7 cellular contexts compared by ENCODE assay signal in the genomic region with DNA sequence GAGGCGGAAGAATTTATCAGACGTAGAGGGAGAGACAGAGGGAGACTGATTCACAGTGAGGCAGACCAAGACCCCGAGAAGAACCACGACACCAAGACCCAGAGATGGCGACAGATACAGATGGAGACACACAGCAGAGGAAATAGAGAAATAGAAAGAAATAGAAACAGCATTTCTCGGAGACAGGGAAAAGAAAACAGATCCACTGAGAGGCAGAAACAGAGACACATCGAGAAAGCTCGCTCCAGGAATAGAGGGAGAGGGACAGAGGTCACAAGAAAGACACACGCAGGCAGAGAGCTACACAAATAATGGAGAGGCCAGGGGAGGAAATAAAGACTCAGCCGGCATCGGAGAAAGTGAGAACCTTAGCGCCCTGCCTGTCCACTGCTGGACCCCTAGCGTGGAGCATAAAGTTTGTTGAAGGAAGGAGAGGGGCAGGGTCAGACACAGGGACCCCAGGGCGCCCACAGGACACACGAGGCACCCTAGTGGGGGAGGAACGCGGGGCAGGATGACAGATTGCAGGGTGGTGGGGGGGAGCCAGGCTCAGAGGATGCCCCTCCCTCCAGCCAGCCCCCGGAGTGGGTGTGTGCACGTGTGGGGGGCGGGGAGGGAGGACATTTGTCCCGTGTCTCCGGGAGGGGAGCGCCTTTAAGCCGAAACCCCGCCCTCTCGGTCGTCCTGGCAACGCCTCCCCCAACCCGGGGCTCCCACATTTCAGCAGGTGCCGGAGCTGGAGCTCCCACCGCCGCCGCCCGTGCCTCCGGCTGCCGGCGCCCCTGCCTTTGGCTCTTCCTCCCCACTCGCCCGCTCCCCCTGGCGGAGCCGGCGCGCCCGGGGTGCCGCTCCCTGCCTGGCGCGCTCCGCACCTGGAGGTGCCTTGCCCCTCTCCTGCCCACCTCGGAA.
DNase-seq lines count a peak whose midpoint lies in the region; ATAC-seq lines count a peak whose summit lies in the region.

A gene (plus strand): TSS at position 716 of the 909 bp plus-strand sequence. CDS start 298 bp downstream, outside the sequence.

- H3K9ac ChIP-seq in iPS-18a (ENCODE audit: low read length): peak within 1 kb of the TSS; percentile 39

- in situ Hi-C loops in HAP-1 (cut with MboI; ENCODE audit: low sequenced_read_pairs): no loop called here

- H3K4me3 ChIP-seq in HAP-1: peak within 1 kb of the TSS; percentile 28
- peak within 1 kb of the TSS; percentile 67 for H3K4me3 ChIP-seq in iPS-18a (ENCODE audit: low read length)

- peak; percentile 31 to 87 for DNase-seq in HAP-1 (ENCODE audit: low spot score in 2 of 2)
- peak; percentile 43 for DNase-seq in SHP77 treated with DMSO at 0.1 percent for 48 hours (lab: John Stamatoyannopoulos, UW)
- DNase-seq in stimulated activated CD4-positive, alpha-beta T cell treated with anti-CD3 and anti-CD28 coated beads, Interleukin-12 subunit alpha, Interleukin-12 subunit beta, amount 100 ng/mL, for 4 hours: peak; percentile 42

- H3K4me1 ChIP-seq in HAP-1: peaks cover 12% of the 10 kb centered on the region
- H3K4me1 ChIP-seq in iPS-18a (ENCODE audit: control insufficient read depth, low read depth, low read length): peaks cover 23% of the 10 kb centered on the region

- no peaks in the 10 kb centered on the region; the same call in 1 of the 2 replicates for H3K27me3 ChIP-seq in HAP-1 (ENCODE audit: low read depth)
- H3K27me3 ChIP-seq in iPS-18a (ENCODE audit: control insufficient read depth, insufficient read depth, low read length): peaks cover 42% of the 10 kb centered on the region

- H3K36me3 ChIP-seq in HAP-1 (replicated peaks) (no peaks in the 10 kb centered on the region), iPS-18a (ENCODE audit: control insufficient read depth, low read depth, low read length) (no peaks in the 10 kb centered on the region)

- peak within 1 kb of the TSS; percentile 55 for H3K27ac ChIP-seq in angular gyrus (ENCODE audit: low read depth, low read length)
- no peak within 1 kb of the TSS for H3K27ac ChIP-seq in iPS-18a (ENCODE audit: low read length)

- no peak for ATAC-seq in GM21529 (IDR thresholded peaks at IDR 0.05; ENCODE audit: unreplicated experiment)
- ATAC-seq in GM21576 (IDR thresholded peaks at IDR 0.05; ENCODE audit: unreplicated experiment): no peak

- no peaks in the 10 kb centered on the region for H3K9me3 ChIP-seq in HAP-1
- H3K9me3 ChIP-seq in iPS-18a (ENCODE audit: control insufficient read depth, low read depth, low read length): no peaks in the 10 kb centered on the region
